ENCODE assay signal across 1 cellular context in genomic region chr19:49337267-49338022, GRCh38.
TF ChIP-seq lines count a peak whose summit lies in the region.

No MANE protein-coding gene starts in this region.

TF ChIP-seq in IMR-90, 13 proteins besides CTCF, POLR2A, EP300 and RAD21:
- TF ChIP-seq MAZ (IDR thresholded peaks at IDR 0.05; ENCODE audit: borderline replicate concordance, low read depth, low read length) (no peak), RCOR1 (IDR thresholded peaks at IDR 0.05; ENCODE audit: insufficient replicate concordance, low read length) (no peak), USF2 (IDR thresholded peaks at IDR 0.05; ENCODE audit: low read depth, low read length) (no peak), CEBPB (IDR thresholded peaks at IDR 0.05; ENCODE audit: low read depth, low read length) (no peak), CHD1 (IDR thresholded peaks at IDR 0.05; ENCODE audit: low read depth, low read length) (no peak), MAFK (IDR thresholded peaks at IDR 0.05; ENCODE audit: low read depth, low read length) (no peak), MXI1 (IDR thresholded peaks at IDR 0.05; ENCODE audit: borderline replicate concordance, low read depth, low read length) (no peak), FOS (IDR thresholded peaks at IDR 0.05; ENCODE audit: low read depth, low read length) (no peak), RFX5 (IDR thresholded peaks at IDR 0.05; ENCODE audit: low read depth, low read length) (no peak), ELK1 (IDR thresholded peaks at IDR 0.05; ENCODE audit: borderline replicate concordance, low read depth, low read length) (no peak), BHLHE40 (IDR thresholded peaks at IDR 0.05; ENCODE audit: low read depth, low read length) (no peak), NFE2L2 (IDR thresholded peaks at IDR 0.05; ENCODE audit: low read depth, low read length) (no peak)
